Comparison of ENCODE assay signal across 8 cellular contexts in genomic region chr6:157825243-157825904, GRCh38. TPM values are rescaled to one million over a fixed set of nuclear protein-coding genes. Genes with fewer than 3 reads are reported as not detected.
DNase-seq lines count a peak whose midpoint lies in the region; ATAC-seq and TF ChIP-seq lines count a peak whose summit lies in the region.

No MANE protein-coding gene starts in this region.

- H3K9me3 Mint-ChIP-seq in effector memory CD8-positive, alpha-beta T cell, result no peaks in the 10 kb centered on the region
- H3K9me3 Mint-ChIP-seq in nephron progenitor cell, result peaks cover 12% of the 10 kb centered on the region

- peaks cover 8% of the 10 kb centered on the region for H3K36me3 Mint-ChIP-seq in effector memory CD8-positive, alpha-beta T cell (ENCODE audit: insufficient read depth)
- H3K36me3 Mint-ChIP-seq in nephron progenitor cell (ENCODE audit: low read depth), result peaks cover 32% of the 10 kb centered on the region

- H3K9ac ChIP-seq in PC-3 (ENCODE audit: low read length), result peak overlapping the region; percentile 83

- ATAC-seq in PC-3 (peak; percentile 49), GM21526 (IDR thresholded peaks at IDR 0.05; ENCODE audit: low FRiP score, unreplicated experiment) (no peak)
- no peak for ATAC-seq in effector memory CD8-positive, alpha-beta T cell (replicated peaks)

- H3K27ac ChIP-seq in PC-3 (ENCODE audit: low read length), result peak overlapping the region; percentile 60

- peak overlapping the region; percentile 96 for H3K4me2 ChIP-seq in PC-3 (ENCODE audit: low read length)

- POLR2A ChIA-PET in PC-3 (lab: Charles Lee; ENCODE audit: unreplicated experiment), result no interaction called here

- H3F3A ChIP-seq in PC-3 (ENCODE audit: low read length, unreplicated experiment), result peaks cover 6% of the 10 kb centered on the region

- BruUV-seq in PC-3 (replicated peaks; lab: Mats Ljungman, UMichigan), result no TSS peak

- peak overlapping the region; percentile 88 to 90 for H3K4me3 Mint-ChIP-seq in effector memory CD8-positive, alpha-beta T cell
- peak overlapping the region; percentile 97 for H3K4me3 Mint-ChIP-seq in nephron progenitor cell

- H3K4me1 Mint-ChIP-seq in effector memory CD8-positive, alpha-beta T cell (ENCODE audit: low read depth in 2 of 2), result peaks cover 18% of the 10 kb centered on the region in 2 donors
- peaks cover 31% of the 10 kb centered on the region for H3K4me1 Mint-ChIP-seq in nephron progenitor cell

- no peaks in the 10 kb centered on the region for H3K9me3 ChIP-seq in PC-3 (ENCODE audit: low read length)

- TF ChIP-seq CTCF in PC-3 (conservative IDR thresholded peaks at IDR 0.05; ENCODE audit: low read depth, low read length), result no peak
- TF ChIP-seq CTCF in nephron progenitor cell (IDR thresholded peaks at IDR 0.05), result no peak

- H3K9me2 ChIP-seq in PC-3 (replicated peaks; ENCODE audit: low read length), result no peaks in the 10 kb centered on the region

- no peaks in the 10 kb centered on the region for H3K27me3 ChIP-seq in PC-3 (ENCODE audit: low read length)

- intact Hi-C loops in PC-3 (cut with micrococcal nuclease), result loop anchor here (2.0 kb wide), 1 partner anchor 65 kb away; no protein-coding TSS in a partner anchor

- peaks cover 3% of the 10 kb centered on the region; the same call in 1 of the 2 replicates for H3K36me3 ChIP-seq in PC-3 (ENCODE audit: low read depth, low read length)

- peaks cover 6 to 13% of the 10 kb centered on the region in 2 donors for H3K27me3 Mint-ChIP-seq in effector memory CD8-positive, alpha-beta T cell
- H3K27me3 Mint-ChIP-seq in nephron progenitor cell (ENCODE audit: low read depth, poor library complexity), result peaks cover 11% of the 10 kb centered on the region

- 0 out of 2 replicates have a peak overlapping the region, but pooled peaks have one; percentile 39 for H2AFZ ChIP-seq in PC-3 (ENCODE audit: low read length)

- peaks cover 61% of the 10 kb centered on the region for H3K79me2 ChIP-seq in PC-3 (ENCODE audit: low read length)

- peak overlapping the region; percentile 83 for H3K4me3 ChIP-seq in PC-3 (ENCODE audit: low read length)

- peaks cover 6% of the 10 kb centered on the region for H3K4me1 ChIP-seq in PC-3 (ENCODE audit: insufficient read depth, low read length)

- DNase-seq in EL, result peak; percentile 43
- DNase-seq in PC-3, result peak; percentile 58
- DNase-seq in effector memory CD8-positive, alpha-beta T cell, result no peak
- no peak for DNase-seq in nephron progenitor cell
- no peak for DNase-seq in NCI-H1436 (lab: John Stamatoyannopoulos, UW)
- no peak for DNase-seq in AG08396 (ENCODE audit: low spot score)
- DNase-seq in UCSD-AML1 (lab: John Stamatoyannopoulos, UW; ENCODE audit: unreplicated experiment), result no peak

- H4K20me1 ChIP-seq in PC-3 (ENCODE audit: low read length), result peaks cover 16% of the 10 kb centered on the region

- CTCF ChIA-PET in PC-3 (lab: Charles Lee), result no interaction called here

- no peak overlapping the region for H3K27ac Mint-ChIP-seq in effector memory CD8-positive, alpha-beta T cell
- no peak overlapping the region for H3K27ac Mint-ChIP-seq in nephron progenitor cell

RNA-seq across cellular contexts. Expression of gene SNX9, which starts 2.3 kb away (rescaled TPM):
- total RNA-seq in PC-3 (2014; rRNA removed), result 18.0 and 21.3 TPM in 2 replicates

Comparison
In these comparisons a context has a peak if more than half of its experiments do, and no peak if none do; other contexts are left out.
1. DNase-seq: peak in EL (single experiment) and PC-3 (single experiment); none in effector memory CD8-positive, alpha-beta T cell (0 of 3), nephron progenitor cell (single experiment), NCI-H1436 (single experiment), AG08396 (single experiment) and UCSD-AML1 (single experiment).